ENCODE assay signal across 9 cellular contexts in genomic region chr1:116769561-116769977, GRCh38. TPM values are rescaled to one million over a fixed set of nuclear protein-coding genes. Genes with fewer than 3 reads are reported as not detected.
DNase-seq lines count a peak whose midpoint lies in the region; ATAC-seq, FAIRE-seq and TF ChIP-seq lines count a peak whose summit lies in the region.
"Had no signal": no experiment of that assay in that cellular context is flagged by ENCODE, and none has a peak within 500 bp of the region (broad histone marks: within the 10 kb centered on the region; RNA-seq: fewer than 3 reads in every experiment).

No MANE protein-coding gene starts in this region.

- no peak overlapping the region for H3K9ac ChIP-seq in K562 (ENCODE audit: insufficient read depth in 1 of 2, low read depth in 2 of 2, low read length in 2 of 2)

- no peak overlapping the region for H3K27ac ChIP-seq in K562 (ENCODE audit: extremely low read depth, low read depth, low read length)
- H3K27ac ChIP-seq in hepatocyte: no peak overlapping the region

- no peak for TF ChIP-seq POLR2A in K562 (conservative IDR thresholded peaks at IDR 0.05)

- intact Hi-C loops in K562 (cut with micrococcal nuclease): no loop called here

- no peaks in the 10 kb centered on the region for H3K79me2 ChIP-seq in K562 (ENCODE audit: control insufficient read depth, insufficient read depth, low read length)
- no peaks in the 10 kb centered on the region for H3K79me2 ChIP-seq in hepatocyte

- peaks cover 97% of the 10 kb centered on the region for H3K4me1 Mint-ChIP-seq in stimulated activated naive CD8-positive, alpha-beta T cell treated with anti-CD3 and anti-CD28 coated beads, Interleukin-15, Interleukin-2, amounts not matched to agents 100 ng/mL and 50 ng/mL, for 24 hours (ENCODE audit: low read depth)

- H2AFZ ChIP-seq in K562 (ENCODE audit: low read depth, low read length) (peak overlapping the region; percentile 57), hepatocyte (no peak overlapping the region)

- peaks cover 4% of the 10 kb centered on the region for H3K9me3 Mint-ChIP-seq in stimulated activated naive CD8-positive, alpha-beta T cell treated with anti-CD3 and anti-CD28 coated beads, Interleukin-15, Interleukin-2, amounts not matched to agents 100 ng/mL and 50 ng/mL, for 24 hours

- no peak for TF ChIP-seq EP300 in K562 (IDR thresholded peaks at IDR 0.05; ENCODE audit: low read length)

- peak overlapping the region; percentile 100 for H3K27ac Mint-ChIP-seq in stimulated activated naive CD8-positive, alpha-beta T cell treated with anti-CD3 and anti-CD28 coated beads, Interleukin-15, Interleukin-2, amounts not matched to agents 100 ng/mL and 50 ng/mL, for 24 hours

- ATAC-seq in GM18909 (IDR thresholded peaks at IDR 0.05; ENCODE audit: poor library complexity, unreplicated experiment): peak; percentile 91
- ATAC-seq in HG02973 (IDR thresholded peaks at IDR 0.05; ENCODE audit: unreplicated experiment): peak; percentile 78
- ATAC-seq in K562: no peak

- H3K4me3 ChIP-seq in K562 (no peak overlapping the region), hepatocyte (no peak overlapping the region)

- DNase-seq in SKM-1 treated with dmso at 0.1 percent for 144 hours (lab: John Stamatoyannopoulos, UW; ENCODE audit: unreplicated experiment): peak; percentile 41
- no peak for DNase-seq in K562 (ENCODE audit: extremely low read depth in 1 of 4, low spot score in 3 of 4)
- no peak for DNase-seq in hepatocyte (ENCODE audit: low spot score)
- DNase-seq in NCI-H1436 (lab: John Stamatoyannopoulos, UW): no peak
- no peak for DNase-seq in kidney glomerular epithelial cell (lab: John Stamatoyannopoulos, UW)

- 27% methylated on average over 1 of the region's 1 CpG for WGBS in K562 (ENCODE audit: insufficient coverage, low coverage, missing lambda C conversion rate)
- 88% methylated on average over 1 of the region's 1 CpG for WGBS in hepatocyte (ENCODE audit: low lambda C conversion rate, missing lambda C conversion rate)

- H3K4me2 ChIP-seq in K562 (ENCODE audit: insufficient read depth, low read length): no peak overlapping the region
- H3K4me2 ChIP-seq in hepatocyte: no peak overlapping the region

- BruUV-seq in K562 (replicated peaks; lab: Mats Ljungman, UMichigan): no TSS peak

- H3K9me2 ChIP-seq in hepatocyte (replicated peaks; ENCODE audit: insufficient read depth): no peaks in the 10 kb centered on the region

- H3K9me3 ChIP-seq in K562 (replicated peaks; ENCODE audit: control insufficient read depth, insufficient read depth, low read depth, low read length) (no peaks in the 10 kb centered on the region), hepatocyte (ENCODE audit: low read depth) (no peaks in the 10 kb centered on the region)

- no peaks in the 10 kb centered on the region for H3K36me3 ChIP-seq in K562 (ENCODE audit: control insufficient read depth, insufficient read depth, low read length)
- no peaks in the 10 kb centered on the region for H3K36me3 ChIP-seq in hepatocyte (replicated peaks; ENCODE audit: insufficient read depth, low read depth)

- no peak for FAIRE-seq in K562 (lab: Jason Lieb, UNC)
- FAIRE-seq: TTC549 had no signal

- POLR2A ChIA-PET in K562 (lab: Yijun Ruan, JAX): interaction anchor here (0.6 kb wide), 1 partner anchor 291 kb away, joined by 3 read pairs; no protein-coding TSS in a partner anchor

- H3K27me3 ChIP-seq in K562 (ENCODE audit: control insufficient read depth in 2 of 2, insufficient read depth in 2 of 2, low read length in 2 of 2): no peaks in the 10 kb centered on the region
- no peaks in the 10 kb centered on the region for H3K27me3 ChIP-seq in hepatocyte

- peaks cover 83% of the 10 kb centered on the region for H3K36me3 Mint-ChIP-seq in stimulated activated naive CD8-positive, alpha-beta T cell treated with anti-CD3 and anti-CD28 coated beads, Interleukin-15, Interleukin-2, amounts not matched to agents 100 ng/mL and 50 ng/mL, for 24 hours (ENCODE audit: low read depth)

- H3K4me3 Mint-ChIP-seq in stimulated activated naive CD8-positive, alpha-beta T cell treated with anti-CD3 and anti-CD28 coated beads, Interleukin-15, Interleukin-2, amounts not matched to agents 100 ng/mL and 50 ng/mL, for 24 hours: peak overlapping the region; percentile 71

- H3K9me1 ChIP-seq in K562 (ENCODE audit: control insufficient read depth, insufficient read depth, low read length): no peaks in the 10 kb centered on the region

- H4K20me1 ChIP-seq in K562 (replicated peaks; ENCODE audit: control insufficient read depth, insufficient read depth, low read length): no peaks in the 10 kb centered on the region
- no peaks in the 10 kb centered on the region for H4K20me1 ChIP-seq in hepatocyte (ENCODE audit: insufficient read depth, poor library complexity, severe bottlenecking)

- CTCF ChIA-PET in K562 (lab: Yijun Ruan, JAX; ENCODE audit: low intra/inter-chr PET ratio): no interaction called here

- H3K27me3 Mint-ChIP-seq in stimulated activated naive CD8-positive, alpha-beta T cell treated with anti-CD3 and anti-CD28 coated beads, Interleukin-15, Interleukin-2, amounts not matched to agents 100 ng/mL and 50 ng/mL, for 24 hours: peaks cover 1% of the 10 kb centered on the region

- no peak for TF ChIP-seq RAD21 in K562 (CRISPR knock-in tag; conservative IDR thresholded peaks at IDR 0.05 in 1 of 2, IDR thresholded peaks at IDR 0.05 in 1 of 2)

- in situ Hi-C loops in K562 (cut with MboI): no loop called here

- H3K4me1 ChIP-seq in K562 (replicated peaks in 1 of 2; ENCODE audit: control insufficient read depth in 2 of 2, insufficient read depth in 2 of 2, low read length in 2 of 2): peaks cover 0 to 6% of the 10 kb centered on the region in 2 experiments; a peak in 4 of 5 replicates
- no peaks in the 10 kb centered on the region for H3K4me1 ChIP-seq in hepatocyte (ENCODE audit: insufficient read depth)

- TF ChIP-seq CTCF in K562 (IDR thresholded peaks at IDR 0.05 in 2 of 3, conservative IDR thresholded peaks at IDR 0.05 in 1 of 3; ENCODE audit: insufficient read depth in 2 of 3, low read depth in 1 of 3, low read length in 3 of 3) (no peak), hepatocyte (IDR thresholded peaks at IDR 0.05; ENCODE audit: poor library complexity) (no peak)

TF ChIP-seq in K562, 482 proteins besides CTCF, POLR2A, EP300 and RAD21:
- TF ChIP-seq ZZZ3 (IDR thresholded peaks at IDR 0.05) (no peak), GABPA (tag; conservative IDR thresholded peaks at IDR 0.05; ENCODE audit: low read depth) (peak; percentile 34; the same call in 1 of the 2 replicates)

RNA-seq across cellular contexts. Expression of gene CD2, which starts 15.3 kb away (rescaled TPM):
- not detected in 2 replicates for total RNA-seq in K562 (2011; cell fraction: chromatin; rRNA removed; ENCODE audit: low replicate concordance)
- not detected in 2 replicates for total RNA-seq in K562 (2011; cell fraction: nucleolus; rRNA removed)
- total RNA-seq in K562 (2011; cell fraction: nucleoplasm; rRNA removed): not detected in 2 replicates
- not detected in 2 replicates for total RNA-seq in K562 (2014; rRNA removed)
- not detected in 2 replicates for total RNA-seq in K562 (2014; rRNA removed; fragmentation: Illumina TruSeq; extraction: Trizol)
- not detected in 2 replicates for total RNA-seq in K562 (2015; rRNA removed; fragmentation: Illumina TruSeq; extraction: Trizol)
- 0.16 and 0.29 TPM in 2 replicates for total RNA-seq in K562 (2021)
- polyA plus RNA-seq in K562 (2011; rRNA removed): not detected in 2 replicates
- polyA plus RNA-seq in K562 (2011; cell fraction: cytosol; rRNA removed): not detected in 2 replicates
- not detected in 2 replicates for polyA plus RNA-seq in K562 (2011; cell fraction: nucleus; rRNA removed)
- 0.06 TPM in 1 of 2 replicates, not detected in the other for polyA plus RNA-seq in K562 (2012)
- polyA plus RNA-seq in K562 (2014; fragmentation: Illumina TruSeq; extraction: Trizol): 0.07 TPM in 1 of 2 replicates, not detected in the other
- not detected for polyA plus RNA-seq in K562 (2014; fragmentation: Nextera tagmentation; extraction: Ambion mirVana)
- polyA plus RNA-seq in K562 (2014; rRNA removed): not detected in 2 replicates
- polyA minus RNA-seq in K562 (2011; rRNA and poly(A)+ RNA removed): not detected in 2 replicates
- not detected in 2 replicates for polyA minus RNA-seq in K562 (2011; cell fraction: cytosol; rRNA and poly(A)+ RNA removed)
- not detected in 2 replicates for polyA minus RNA-seq in K562 (2011; cell fraction: nucleus; rRNA and poly(A)+ RNA removed)
- total RNA-seq in hepatocyte: 0.08 and 0.13 TPM in 2 replicates
- polyA plus RNA-seq in hepatocyte: 0.08 and 0.22 TPM in 2 replicates
